In the genomic region with DNA sequence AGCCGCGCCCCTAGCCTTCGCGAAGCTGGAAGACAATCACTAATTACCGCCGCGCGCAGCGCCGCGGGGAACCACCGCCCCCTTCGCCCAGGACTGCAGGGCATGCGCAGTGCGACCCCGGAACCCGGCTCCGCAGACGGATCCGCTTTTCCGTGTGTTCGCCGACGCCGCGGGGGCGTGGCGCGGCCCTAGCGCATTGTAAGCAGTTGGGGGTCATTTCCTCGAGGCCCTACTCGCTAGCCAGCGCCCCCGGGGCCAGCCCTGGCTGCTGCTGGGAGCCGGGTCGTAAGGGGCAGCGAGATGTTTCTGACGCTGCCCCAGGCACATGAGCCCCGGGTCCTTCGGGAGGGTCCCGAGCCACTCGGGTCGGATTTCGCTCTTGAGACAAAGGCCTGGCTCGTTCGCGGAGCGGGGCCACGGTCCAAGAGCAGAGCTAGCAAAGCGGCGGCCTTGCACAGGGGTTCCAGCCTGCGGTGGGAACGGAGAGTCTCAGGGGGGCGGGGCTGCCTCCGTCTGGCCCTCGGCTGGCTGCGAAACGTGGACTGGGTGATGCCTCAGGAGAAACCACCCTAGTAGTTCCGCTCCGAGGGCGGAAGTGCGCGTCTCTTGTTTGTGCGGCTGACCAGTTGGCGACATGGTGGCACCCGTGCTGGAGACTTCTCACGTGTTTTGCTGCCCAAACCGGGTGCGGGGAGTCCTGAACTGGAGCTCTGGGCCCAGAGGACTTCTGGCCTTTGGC, we compare ENCODE assay signal across 1 cellular context.
TF ChIP-seq lines count a peak whose summit lies in the region.

A gene with protein sequence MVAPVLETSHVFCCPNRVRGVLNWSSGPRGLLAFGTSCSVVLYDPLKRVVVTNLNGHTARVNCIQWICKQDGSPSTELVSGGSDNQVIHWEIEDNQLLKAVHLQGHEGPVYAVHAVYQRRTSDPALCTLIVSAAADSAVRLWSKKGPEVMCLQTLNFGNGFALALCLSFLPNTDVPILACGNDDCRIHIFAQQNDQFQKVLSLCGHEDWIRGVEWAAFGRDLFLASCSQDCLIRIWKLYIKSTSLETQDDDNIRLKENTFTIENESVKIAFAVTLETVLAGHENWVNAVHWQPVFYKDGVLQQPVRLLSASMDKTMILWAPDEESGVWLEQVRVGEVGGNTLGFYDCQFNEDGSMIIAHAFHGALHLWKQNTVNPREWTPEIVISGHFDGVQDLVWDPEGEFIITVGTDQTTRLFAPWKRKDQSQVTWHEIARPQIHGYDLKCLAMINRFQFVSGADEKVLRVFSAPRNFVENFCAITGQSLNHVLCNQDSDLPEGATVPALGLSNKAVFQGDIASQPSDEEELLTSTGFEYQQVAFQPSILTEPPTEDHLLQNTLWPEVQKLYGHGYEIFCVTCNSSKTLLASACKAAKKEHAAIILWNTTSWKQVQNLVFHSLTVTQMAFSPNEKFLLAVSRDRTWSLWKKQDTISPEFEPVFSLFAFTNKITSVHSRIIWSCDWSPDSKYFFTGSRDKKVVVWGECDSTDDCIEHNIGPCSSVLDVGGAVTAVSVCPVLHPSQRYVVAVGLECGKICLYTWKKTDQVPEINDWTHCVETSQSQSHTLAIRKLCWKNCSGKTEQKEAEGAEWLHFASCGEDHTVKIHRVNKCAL (plus strand): TSS at position 600 of the 739 bp plus-strand sequence. CDS start 35 bp downstream, at position 635.
A gene with protein sequence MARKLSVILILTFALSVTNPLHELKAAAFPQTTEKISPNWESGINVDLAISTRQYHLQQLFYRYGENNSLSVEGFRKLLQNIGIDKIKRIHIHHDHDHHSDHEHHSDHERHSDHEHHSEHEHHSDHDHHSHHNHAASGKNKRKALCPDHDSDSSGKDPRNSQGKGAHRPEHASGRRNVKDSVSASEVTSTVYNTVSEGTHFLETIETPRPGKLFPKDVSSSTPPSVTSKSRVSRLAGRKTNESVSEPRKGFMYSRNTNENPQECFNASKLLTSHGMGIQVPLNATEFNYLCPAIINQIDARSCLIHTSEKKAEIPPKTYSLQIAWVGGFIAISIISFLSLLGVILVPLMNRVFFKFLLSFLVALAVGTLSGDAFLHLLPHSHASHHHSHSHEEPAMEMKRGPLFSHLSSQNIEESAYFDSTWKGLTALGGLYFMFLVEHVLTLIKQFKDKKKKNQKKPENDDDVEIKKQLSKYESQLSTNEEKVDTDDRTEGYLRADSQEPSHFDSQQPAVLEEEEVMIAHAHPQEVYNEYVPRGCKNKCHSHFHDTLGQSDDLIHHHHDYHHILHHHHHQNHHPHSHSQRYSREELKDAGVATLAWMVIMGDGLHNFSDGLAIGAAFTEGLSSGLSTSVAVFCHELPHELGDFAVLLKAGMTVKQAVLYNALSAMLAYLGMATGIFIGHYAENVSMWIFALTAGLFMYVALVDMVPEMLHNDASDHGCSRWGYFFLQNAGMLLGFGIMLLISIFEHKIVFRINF (minus strand): TSS at position 41 of the 739 bp plus-strand sequence. CDS start 2,333 bp downstream, outside the sequence.

TF ChIP-seq in K562, 482 proteins besides CTCF, POLR2A, EP300 and RAD21 (continued from another document and continues in another):
- TF ChIP-seq, protein P1, sequence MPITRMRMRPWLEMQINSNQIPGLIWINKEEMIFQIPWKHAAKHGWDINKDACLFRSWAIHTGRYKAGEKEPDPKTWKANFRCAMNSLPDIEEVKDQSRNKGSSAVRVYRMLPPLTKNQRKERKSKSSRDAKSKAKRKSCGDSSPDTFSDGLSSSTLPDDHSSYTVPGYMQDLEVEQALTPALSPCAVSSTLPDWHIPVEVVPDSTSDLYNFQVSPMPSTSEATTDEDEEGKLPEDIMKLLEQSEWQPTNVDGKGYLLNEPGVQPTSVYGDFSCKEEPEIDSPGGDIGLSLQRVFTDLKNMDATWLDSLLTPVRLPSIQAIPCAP (CRISPR knock-in tag; IDR thresholded peaks at IDR 0.05; ENCODE audit: borderline replicate concordance): no peak
- TF ChIP-seq C11orf30 (IDR thresholded peaks at IDR 0.05; ENCODE audit: low read depth) (peak; percentile 75), ZNF239 (CRISPR knock-in tag; IDR thresholded peaks at IDR 0.05) (no peak), ZBTB1 (CRISPR knock-in tag; IDR thresholded peaks at IDR 0.05; ENCODE audit: borderline replicate concordance, low read depth) (peak; percentile 31; the same call in 1 of the 2 replicates), KDM2B (CRISPR knock-in tag; IDR thresholded peaks at IDR 0.05) (peak; percentile 71; the same call in 1 of the 2 replicates), ZNF707 (CRISPR knock-in tag; conservative IDR thresholded peaks at IDR 0.05) (no peak), NELFE (IDR thresholded peaks at IDR 0.05; ENCODE audit: insufficient read depth, insufficient read length) (no peak), CBFA2T3 (IDR thresholded peaks at IDR 0.05) (0 out of 2 replicates have a peak, but pooled peaks have one; percentile 2), SUPT5H (IDR thresholded peaks at IDR 0.05) (peak; percentile 91), CEBPB (tag; IDR thresholded peaks at IDR 0.05) (no peak), SNRNP70 (optimal IDR thresholded peaks at IDR 0.05; ENCODE audit: low read depth, low read length) (no peak), CBFB (CRISPR knock-in tag; IDR thresholded peaks at IDR 0.05) (no peak), TRIM28 (IDR thresholded peaks at IDR 0.05) (peak; percentile 53; the same call in 1 of the 2 replicates), NEUROD1 (IDR thresholded peaks at IDR 0.05; ENCODE audit: borderline replicate concordance, low read depth, low read length, partially characterized antibody) (peak; percentile 98), XRCC3 (IDR thresholded peaks at IDR 0.05) (no peak), MECOM (CRISPR knock-in tag; IDR thresholded peaks at IDR 0.05) (no peak), SREBF2 (CRISPR knock-in tag; IDR thresholded peaks at IDR 0.05) (no peak), ZSCAN29 (IDR thresholded peaks at IDR 0.05) (peak; percentile 55; the same call in 1 of the 2 replicates), U2AF2 (optimal IDR thresholded peaks at IDR 0.05; ENCODE audit: low read depth, low read length) (no peak), ILK (tag; IDR thresholded peaks at IDR 0.05; ENCODE audit: borderline replicate concordance, low read depth) (no peak), CBX5 (IDR thresholded peaks at IDR 0.05; ENCODE audit: borderline replicate concordance, low read depth) (no peak), FIP1L1 (IDR thresholded peaks at IDR 0.05; ENCODE audit: low read depth, low read length, poor library complexity, severe bottlenecking) (peak; percentile 98), BRD9 (IDR thresholded peaks at IDR 0.05; ENCODE audit: low read depth, partially characterized antibody) (peak; percentile 45), EZH2 (IDR thresholded peaks at IDR 0.05; ENCODE audit: borderline replicate concordance, low read depth, low read length) (no peak), KDM1A (IDR thresholded peaks at IDR 0.05) (no peak), LCOR (CRISPR knock-in tag; IDR thresholded peaks at IDR 0.05) (peak; percentile 54), ATF1 (CRISPR knock-in tag; IDR thresholded peaks at IDR 0.05) (peak; percentile 44), ATF1 (tag; IDR thresholded peaks at IDR 0.05) (peak; percentile 95), PHB (CRISPR knock-in tag; IDR thresholded peaks at IDR 0.05) (no peak), FOS (IDR thresholded peaks at IDR 0.05; ENCODE audit: extremely low read depth, insufficient read length) (no peak), CBX2 (IDR thresholded peaks at IDR 0.05; ENCODE audit: insufficient read depth, low read length, poor library complexity, severe bottlenecking) (no peak)
- TF ChIP-seq, protein P2, sequence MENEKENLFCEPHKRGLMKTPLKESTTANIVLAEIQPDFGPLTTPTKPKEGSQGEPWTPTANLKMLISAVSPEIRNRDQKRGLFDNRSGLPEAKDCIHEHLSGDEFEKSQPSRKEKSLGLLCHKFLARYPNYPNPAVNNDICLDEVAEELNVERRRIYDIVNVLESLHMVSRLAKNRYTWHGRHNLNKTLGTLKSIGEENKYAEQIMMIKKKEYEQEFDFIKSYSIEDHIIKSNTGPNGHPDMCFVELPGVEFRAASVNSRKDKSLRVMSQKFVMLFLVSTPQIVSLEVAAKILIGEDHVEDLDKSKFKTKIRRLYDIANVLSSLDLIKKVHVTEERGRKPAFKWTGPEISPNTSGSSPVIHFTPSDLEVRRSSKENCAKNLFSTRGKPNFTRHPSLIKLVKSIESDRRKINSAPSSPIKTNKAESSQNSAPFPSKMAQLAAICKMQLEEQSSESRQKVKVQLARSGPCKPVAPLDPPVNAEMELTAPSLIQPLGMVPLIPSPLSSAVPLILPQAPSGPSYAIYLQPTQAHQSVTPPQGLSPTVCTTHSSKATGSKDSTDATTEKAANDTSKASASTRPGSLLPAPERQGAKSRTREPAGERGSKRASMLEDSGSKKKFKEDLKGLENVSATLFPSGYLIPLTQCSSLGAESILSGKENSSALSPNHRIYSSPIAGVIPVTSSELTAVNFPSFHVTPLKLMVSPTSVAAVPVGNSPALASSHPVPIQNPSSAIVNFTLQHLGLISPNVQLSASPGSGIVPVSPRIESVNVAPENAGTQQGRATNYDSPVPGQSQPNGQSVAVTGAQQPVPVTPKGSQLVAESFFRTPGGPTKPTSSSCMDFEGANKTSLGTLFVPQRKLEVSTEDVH (IDR thresholded peaks at IDR 0.05; ENCODE audit: low read depth, partially characterized antibody): peak; percentile 68
- TF ChIP-seq, protein P3, sequence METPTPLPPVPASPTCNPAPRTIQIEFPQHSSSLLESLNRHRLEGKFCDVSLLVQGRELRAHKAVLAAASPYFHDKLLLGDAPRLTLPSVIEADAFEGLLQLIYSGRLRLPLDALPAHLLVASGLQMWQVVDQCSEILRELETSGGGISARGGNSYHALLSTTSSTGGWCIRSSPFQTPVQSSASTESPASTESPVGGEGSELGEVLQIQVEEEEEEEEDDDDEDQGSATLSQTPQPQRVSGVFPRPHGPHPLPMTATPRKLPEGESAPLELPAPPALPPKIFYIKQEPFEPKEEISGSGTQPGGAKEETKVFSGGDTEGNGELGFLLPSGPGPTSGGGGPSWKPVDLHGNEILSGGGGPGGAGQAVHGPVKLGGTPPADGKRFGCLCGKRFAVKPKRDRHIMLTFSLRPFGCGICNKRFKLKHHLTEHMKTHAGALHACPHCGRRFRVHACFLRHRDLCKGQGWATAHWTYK (CRISPR knock-in tag; IDR thresholded peaks at IDR 0.05): peak; percentile 30; the same call in 1 of the 2 replicates
- TF ChIP-seq, protein P4, sequence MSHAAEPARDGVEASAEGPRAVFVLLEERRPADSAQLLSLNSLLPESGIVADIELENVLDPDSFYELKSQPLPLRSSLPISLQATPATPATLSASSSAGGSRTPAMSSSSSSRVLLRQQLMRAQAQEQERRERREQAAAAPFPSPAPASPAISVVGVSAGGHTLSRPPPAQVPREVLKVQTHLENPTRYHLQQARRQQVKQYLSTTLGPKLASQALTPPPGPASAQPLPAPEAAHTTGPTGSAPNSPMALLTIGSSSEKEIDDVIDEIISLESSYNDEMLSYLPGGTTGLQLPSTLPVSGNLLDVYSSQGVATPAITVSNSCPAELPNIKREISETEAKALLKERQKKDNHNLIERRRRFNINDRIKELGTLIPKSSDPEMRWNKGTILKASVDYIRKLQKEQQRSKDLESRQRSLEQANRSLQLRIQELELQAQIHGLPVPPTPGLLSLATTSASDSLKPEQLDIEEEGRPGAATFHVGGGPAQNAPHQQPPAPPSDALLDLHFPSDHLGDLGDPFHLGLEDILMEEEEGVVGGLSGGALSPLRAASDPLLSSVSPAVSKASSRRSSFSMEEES (CRISPR knock-in tag; IDR thresholded peaks at IDR 0.05): no peak
- TF ChIP-seq, protein P5, sequence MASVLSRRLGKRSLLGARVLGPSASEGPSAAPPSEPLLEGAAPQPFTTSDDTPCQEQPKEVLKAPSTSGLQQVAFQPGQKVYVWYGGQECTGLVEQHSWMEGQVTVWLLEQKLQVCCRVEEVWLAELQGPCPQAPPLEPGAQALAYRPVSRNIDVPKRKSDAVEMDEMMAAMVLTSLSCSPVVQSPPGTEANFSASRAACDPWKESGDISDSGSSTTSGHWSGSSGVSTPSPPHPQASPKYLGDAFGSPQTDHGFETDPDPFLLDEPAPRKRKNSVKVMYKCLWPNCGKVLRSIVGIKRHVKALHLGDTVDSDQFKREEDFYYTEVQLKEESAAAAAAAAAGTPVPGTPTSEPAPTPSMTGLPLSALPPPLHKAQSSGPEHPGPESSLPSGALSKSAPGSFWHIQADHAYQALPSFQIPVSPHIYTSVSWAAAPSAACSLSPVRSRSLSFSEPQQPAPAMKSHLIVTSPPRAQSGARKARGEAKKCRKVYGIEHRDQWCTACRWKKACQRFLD (CRISPR knock-in tag; IDR thresholded peaks at IDR 0.05): no peak
- TF ChIP-seq, protein P6, sequence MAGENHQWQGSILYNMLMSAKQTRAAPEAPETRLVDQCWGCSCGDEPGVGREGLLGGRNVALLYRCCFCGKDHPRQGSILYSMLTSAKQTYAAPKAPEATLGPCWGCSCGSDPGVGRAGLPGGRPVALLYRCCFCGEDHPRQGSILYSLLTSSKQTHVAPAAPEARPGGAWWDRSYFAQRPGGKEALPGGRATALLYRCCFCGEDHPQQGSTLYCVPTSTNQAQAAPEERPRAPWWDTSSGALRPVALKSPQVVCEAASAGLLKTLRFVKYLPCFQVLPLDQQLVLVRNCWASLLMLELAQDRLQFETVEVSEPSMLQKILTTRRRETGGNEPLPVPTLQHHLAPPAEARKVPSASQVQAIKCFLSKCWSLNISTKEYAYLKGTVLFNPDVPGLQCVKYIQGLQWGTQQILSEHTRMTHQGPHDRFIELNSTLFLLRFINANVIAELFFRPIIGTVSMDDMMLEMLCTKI (IDR thresholded peaks at IDR 0.05; ENCODE audit: partially characterized antibody): no peak
- TF ChIP-seq, protein P7, sequence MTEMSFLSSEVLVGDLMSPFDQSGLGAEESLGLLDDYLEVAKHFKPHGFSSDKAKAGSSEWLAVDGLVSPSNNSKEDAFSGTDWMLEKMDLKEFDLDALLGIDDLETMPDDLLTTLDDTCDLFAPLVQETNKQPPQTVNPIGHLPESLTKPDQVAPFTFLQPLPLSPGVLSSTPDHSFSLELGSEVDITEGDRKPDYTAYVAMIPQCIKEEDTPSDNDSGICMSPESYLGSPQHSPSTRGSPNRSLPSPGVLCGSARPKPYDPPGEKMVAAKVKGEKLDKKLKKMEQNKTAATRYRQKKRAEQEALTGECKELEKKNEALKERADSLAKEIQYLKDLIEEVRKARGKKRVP (CRISPR knock-in tag; IDR thresholded peaks at IDR 0.05): no peak
- TF ChIP-seq, protein P8, sequence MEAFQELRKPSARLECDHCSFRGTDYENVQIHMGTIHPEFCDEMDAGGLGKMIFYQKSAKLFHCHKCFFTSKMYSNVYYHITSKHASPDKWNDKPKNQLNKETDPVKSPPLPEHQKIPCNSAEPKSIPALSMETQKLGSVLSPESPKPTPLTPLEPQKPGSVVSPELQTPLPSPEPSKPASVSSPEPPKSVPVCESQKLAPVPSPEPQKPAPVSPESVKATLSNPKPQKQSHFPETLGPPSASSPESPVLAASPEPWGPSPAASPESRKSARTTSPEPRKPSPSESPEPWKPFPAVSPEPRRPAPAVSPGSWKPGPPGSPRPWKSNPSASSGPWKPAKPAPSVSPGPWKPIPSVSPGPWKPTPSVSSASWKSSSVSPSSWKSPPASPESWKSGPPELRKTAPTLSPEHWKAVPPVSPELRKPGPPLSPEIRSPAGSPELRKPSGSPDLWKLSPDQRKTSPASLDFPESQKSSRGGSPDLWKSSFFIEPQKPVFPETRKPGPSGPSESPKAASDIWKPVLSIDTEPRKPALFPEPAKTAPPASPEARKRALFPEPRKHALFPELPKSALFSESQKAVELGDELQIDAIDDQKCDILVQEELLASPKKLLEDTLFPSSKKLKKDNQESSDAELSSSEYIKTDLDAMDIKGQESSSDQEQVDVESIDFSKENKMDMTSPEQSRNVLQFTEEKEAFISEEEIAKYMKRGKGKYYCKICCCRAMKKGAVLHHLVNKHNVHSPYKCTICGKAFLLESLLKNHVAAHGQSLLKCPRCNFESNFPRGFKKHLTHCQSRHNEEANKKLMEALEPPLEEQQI (IDR thresholded peaks at IDR 0.05): 0 out of 2 replicates have a peak, but pooled peaks have one; percentile 41
